8 cellular contexts compared by ENCODE assay signal in the genomic region with DNA sequence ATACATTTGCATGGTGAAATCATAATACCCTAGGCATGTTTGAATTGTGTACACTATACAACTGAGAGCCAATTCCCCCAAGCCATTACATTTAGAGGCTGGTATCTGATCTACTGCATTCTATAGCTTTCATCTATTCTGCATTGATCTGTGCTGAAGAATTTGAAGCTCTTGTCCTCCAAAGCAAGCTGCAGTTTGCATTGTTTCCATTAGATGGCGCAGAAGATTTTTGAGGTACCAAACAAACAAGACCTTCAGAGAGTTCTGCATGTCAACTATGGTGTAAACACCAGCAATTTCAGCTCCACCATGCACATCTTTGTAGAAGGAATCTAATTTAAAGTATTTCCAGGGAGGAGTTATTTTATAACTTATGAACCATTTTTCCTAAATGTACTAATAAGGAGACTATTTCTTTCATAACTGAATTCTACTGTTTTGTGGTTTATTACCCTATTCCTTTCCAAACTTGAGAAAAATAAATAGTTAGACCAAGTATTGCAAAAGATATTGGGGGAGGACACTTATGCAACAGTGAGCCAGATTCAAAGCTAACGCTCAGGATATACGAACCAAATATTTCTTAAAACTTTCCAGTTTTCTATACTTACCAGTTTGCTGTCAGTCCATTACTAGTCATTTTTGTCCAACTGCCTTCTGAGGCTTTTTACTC.
DNase-seq lines count a peak whose midpoint lies in the region; ATAC-seq and TF ChIP-seq lines count a peak whose summit lies in the region.

No MANE protein-coding gene starts in this region.

- no peaks in the 10 kb centered on the region for H3K27me3 ChIP-seq in A673 (replicated peaks; ENCODE audit: insufficient read depth, low read depth, low read length, poor library complexity)

- POLR2A ChIA-PET in A673 (lab: Charles Lee; ENCODE audit: low non-redundant PET): interaction anchor here (0.6 kb wide), 1 partner anchor 1966 kb away, joined by 5 read pairs; no protein-coding TSS in a partner anchor

- H3K4me3 ChIP-seq in A673 (ENCODE audit: low read depth, low read length, poor library complexity, severe bottlenecking) (no peak overlapping the region), GM12875 (ENCODE audit: low read depth, low read length) (no peak overlapping the region)

- intact Hi-C loops in A673 (cut with micrococcal nuclease; ENCODE audit: unreplicated experiment): loop anchor here (1.0 to 5.0 kb wide), 2 partner anchors 369 to 828 kb away; no protein-coding TSS in a partner anchor

- no peak overlapping the region for H3K27ac ChIP-seq in A673 (ENCODE audit: low read depth, low read length, poor library complexity, severe bottlenecking)
- no peak overlapping the region for H3K27ac ChIP-seq in caudate nucleus (ENCODE audit: low read depth, low read length)

- ATAC-seq in HG02642 (IDR thresholded peaks at IDR 0.05; ENCODE audit: poor library complexity, unreplicated experiment): peak; percentile 79

- CTCF ChIA-PET in A673 (lab: Charles Lee): interaction anchor here (0.7 to 1.2 kb wide), 5 partner anchors 11 to 828 kb away, joined by 3 to 14 read pairs (median 5); no protein-coding TSS in a partner anchor

- no peaks in the 10 kb centered on the region for H3K36me3 ChIP-seq in A673 (ENCODE audit: insufficient read depth, low read length, poor library complexity, severe bottlenecking)

- no peaks in the 10 kb centered on the region for H3K4me1 ChIP-seq in A673 (ENCODE audit: insufficient read depth, low read length, poor library complexity, severe bottlenecking)

- BruUV-seq in A673 (replicated peaks; lab: Mats Ljungman, UMichigan): no TSS peak

- H3K9me3 ChIP-seq in A673 (ENCODE audit: low read depth, low read length, poor library complexity, severe bottlenecking): no peaks in the 10 kb centered on the region

- DNase-seq in A673 (ENCODE audit: low spot score) (peak; percentile 83), NCI-H1105 treated with DMSO at 0.1 percent for 48 hours (lab: John Stamatoyannopoulos, UW) (peak; percentile 45), T-helper 22 cell (ENCODE audit: low read depth) (peak; percentile 5), caudate nucleus (lab: John Stamatoyannopoulos, UW) (peak in 37 of 61 donors; percentile 0 to 70 (median 18)), kidney tubule cell (ENCODE audit: low spot score) (peak; percentile 71)
- DNase-seq in stimulated activated CD4-positive, alpha-beta T cell treated with anti-CD3 and anti-CD28 coated beads, TNF-alpha, amount 100 ng/mL, for 24 hours (ENCODE audit: low read depth in 3 of 3): peak; percentile 10 to 48 (median 29)

- TF ChIP-seq CTCF in A673 (conservative IDR thresholded peaks at IDR 0.05; ENCODE audit: low read depth, low read length) (peak; percentile 92), GM12875 (IDR thresholded peaks at IDR 0.05; ENCODE audit: borderline replicate concordance, insufficient read depth, low read depth, low read length) (peak; percentile 81)

Comparison
In these comparisons a context has a peak if more than half of its experiments do, and no peak if none do; other contexts are left out.
1. DNase-seq: peak in every context shown above with its lines; median percentile 83 in A673; 71 in kidney tubule cell; 45 in NCI-H1105 treated with DMSO at 0.1 percent for 48 hours; 29 in stimulated activated CD4-positive, alpha-beta T cell treated with anti-CD3 and anti-CD28 coated beads, TNF-alpha, amount 100 ng/mL, for 24 hours; 18 in caudate nucleus; 5 in T-helper 22 cell.